In genomic region chr19:38497907-38498306, GRCh38 we compare ENCODE assay signal across 17 cellular contexts.
A peak's percentile ranks its signal among the peaks of the same experiment; 100 is the strongest.
DNase-seq lines count a peak whose midpoint lies in the region; ATAC-seq, FAIRE-seq and TF ChIP-seq lines count a peak whose summit lies in the region.
"Had no signal": no experiment of that assay in that cellular context is flagged by ENCODE, and none has a peak within 500 bp of the region (broad histone marks: within the 10 kb centered on the region; RNA-seq: fewer than 3 reads in every experiment).

No MANE protein-coding gene starts in this region.

- ATAC-seq in A549 (no peak), HCT116 (no peak)
- ATAC-seq in stimulated activated naive CD8-positive, alpha-beta T cell treated with anti-CD3 and anti-CD28 coated beads, Interleukin-15, Interleukin-2, amounts not matched to agents 100 U/mL and 50 U/mL, for 24 hours = no peak
- ATAC-seq: HepG2 had no signal

- H3K9me3 ChIP-seq in A549 (no peaks in the 10 kb centered on the region), HCT116 (ENCODE audit: control insufficient read depth in 1 of 2, insufficient read depth in 1 of 2, low read depth in 1 of 2, low read length in 2 of 2) (no peaks in the 10 kb centered on the region), astrocyte (ENCODE audit: insufficient read depth, low read depth, low read length) (no peaks in the 10 kb centered on the region), osteoblast (ENCODE audit: low read depth, low read length) (no peaks in the 10 kb centered on the region)
- H3K9me3 ChIP-seq: BLaER1, Caco-2 had no signal

- H3K4me3 ChIP-seq in A549 (no peak overlapping the region), HCT116 (replicated peaks in 1 of 2; ENCODE audit: low read depth in 1 of 2, low read length in 2 of 2) (peak overlapping the region; percentile 54 to 68), astrocyte (ENCODE audit: insufficient read depth, low read depth, low read length) (no peak overlapping the region), osteoblast (ENCODE audit: insufficient read depth, low read length) (no peak overlapping the region)
- H3K4me3 ChIP-seq: BLaER1 had no signal

- no peak overlapping the region for H3K27ac ChIP-seq in A549
- H3K27ac ChIP-seq in HCT116 (ENCODE audit: low read depth, low read length) = no peak overlapping the region
- no peak overlapping the region for H3K27ac ChIP-seq in astrocyte (ENCODE audit: low read depth, low read length)
- no peak overlapping the region for H3K27ac ChIP-seq in osteoblast (ENCODE audit: low read depth, low read length)
- H3K27ac ChIP-seq: BLaER1 had no signal

- H3K4me1 Mint-ChIP-seq in astrocyte (ENCODE audit: low read depth, unreplicated experiment) = no peaks in the 10 kb centered on the region

- H3K9me3 Mint-ChIP-seq in astrocyte (ENCODE audit: unreplicated experiment) = no peaks in the 10 kb centered on the region
- H3K9me3 Mint-ChIP-seq: CD8-positive, alpha-beta memory T cell; HFFc6 had no signal

- 63% methylated on average over 4 of the region's 4 CpGs for WGBS in A549 (ENCODE audit: missing lambda C conversion rate)

- H3K27me3 Mint-ChIP-seq in astrocyte (ENCODE audit: low read depth, unreplicated experiment) = peaks cover 21% of the 10 kb centered on the region

- POLR2A ChIA-PET in A549 (lab: Yijun Ruan, JAX) = no interaction called here
- POLR2A ChIA-PET in HCT116 (lab: Charles Lee) = interaction anchor here (1.4 kb wide), 1 partner anchor 9 kb away, joined by 3 read pairs; no protein-coding TSS in a partner anchor

- peak; percentile 83 for FAIRE-seq in A549 (lab: Jason Lieb, UNC)
- no peak for FAIRE-seq in astrocyte (lab: Jason Lieb, UNC)
- FAIRE-seq: HepG2, HTR-8/SVneo had no signal

- H3K79me2 ChIP-seq in HCT116 (ENCODE audit: insufficient read depth, low read length) (no peaks in the 10 kb centered on the region), astrocyte (ENCODE audit: insufficient read depth, low read length) (no peaks in the 10 kb centered on the region), osteoblast (ENCODE audit: insufficient read depth, low read length) (no peaks in the 10 kb centered on the region)

- H3K27ac Mint-ChIP-seq in astrocyte (ENCODE audit: unreplicated experiment) = peak overlapping the region; percentile 34
- H3K27ac Mint-ChIP-seq: HFFc6 had no signal

- no peaks in the 10 kb centered on the region for H3K9me2 ChIP-seq in HCT116 (ENCODE audit: insufficient read depth)

- no peaks in the 10 kb centered on the region for H3K4me1 ChIP-seq in A549
- peaks cover 0 to 12% of the 10 kb centered on the region in 2 experiments; a peak in 1 of 4 replicates for H3K4me1 ChIP-seq in HCT116 (ENCODE audit: control insufficient read depth in 1 of 2, insufficient read depth in 2 of 2, low read length in 2 of 2)
- no peaks in the 10 kb centered on the region for H3K4me1 ChIP-seq in astrocyte (ENCODE audit: insufficient read depth, low read length)
- no peaks in the 10 kb centered on the region for H3K4me1 ChIP-seq in osteoblast (ENCODE audit: insufficient read depth, low read length)
- H3K4me1 ChIP-seq: Caco-2 had no signal

- H3K36me3 ChIP-seq in HCT116 (ENCODE audit: control insufficient read depth in 1 of 2, insufficient read depth in 2 of 2, low read length in 2 of 2) (no peaks in the 10 kb centered on the region), astrocyte (ENCODE audit: insufficient read depth, low read length) (no peaks in the 10 kb centered on the region), osteoblast (ENCODE audit: insufficient read depth, low read length) (no peaks in the 10 kb centered on the region)
- H3K36me3 ChIP-seq: BLaER1 had no signal

- no peak overlapping the region for H3K9ac ChIP-seq in HCT116 (ENCODE audit: low read length)
- H3K9ac ChIP-seq in astrocyte (ENCODE audit: low read length) = no peak overlapping the region
- H3K9ac ChIP-seq: BLaER1 had no signal

- DNase-seq in A549 (ENCODE audit: low read depth in 1 of 2, low spot score in 1 of 2) (no peak), HCT116 (ENCODE audit: low read depth, low spot score) (no peak), astrocyte (ENCODE audit: low read depth) (no peak), osteoblast (ENCODE audit: insufficient read length, low spot score, missing footprints) (peak; percentile 46), A172 (ENCODE audit: low spot score) (no peak), germinal center (ENCODE audit: low spot score) (no peak)
- no peak for DNase-seq in stimulated activated naive CD8-positive, alpha-beta T cell treated with anti-CD3 and anti-CD28 coated beads, Interleukin-15, Interleukin-2, amounts not matched to agents 100 U/mL and 50 U/mL, for 24 hours
- DNase-seq: AML-193; Caco-2; CD8-positive, alpha-beta memory T cell; DND-41; GDM1; H7; HFFc6 had no signal

- no peaks in the 10 kb centered on the region for H3K36me3 Mint-ChIP-seq in astrocyte (ENCODE audit: low read depth, unreplicated experiment)

- no TSS peak for BruUV-seq in HCT116 (replicated peaks; lab: Mats Ljungman, UMichigan)

- no peaks in the 10 kb centered on the region for H4K20me1 ChIP-seq in HCT116 (ENCODE audit: insufficient read depth)
- H4K20me1 ChIP-seq in astrocyte (ENCODE audit: insufficient read depth, low read length) = no peaks in the 10 kb centered on the region
- H4K20me1 ChIP-seq in osteoblast (ENCODE audit: insufficient read depth, low read length) = no peaks in the 10 kb centered on the region
- H4K20me1 ChIP-seq: BLaER1 had no signal

- TF ChIP-seq CTCF in A549 (IDR thresholded peaks at IDR 0.05) = no peak
- TF ChIP-seq CTCF in HCT116 (IDR thresholded peaks at IDR 0.05 in 2 of 3, conservative IDR thresholded peaks at IDR 0.05 in 1 of 3; ENCODE audit: borderline replicate concordance in 1 of 3, insufficient read depth in 1 of 3, low read depth in 2 of 3, low read length in 2 of 3) = no peak
- TF ChIP-seq CTCF in astrocyte (IDR thresholded peaks at IDR 0.05; ENCODE audit: insufficient read depth, low read depth, low read length) = no peak
- TF ChIP-seq CTCF in osteoblast (IDR thresholded peaks at IDR 0.05; ENCODE audit: extremely low read depth, low read depth, low read length) = no peak

- H3K4me3 Mint-ChIP-seq in astrocyte (ENCODE audit: unreplicated experiment) = no peak overlapping the region
- H3K4me3 Mint-ChIP-seq: CD8-positive, alpha-beta memory T cell; HFFc6 had no signal

- no peaks in the 10 kb centered on the region for H3K27me3 ChIP-seq in HCT116 (ENCODE audit: insufficient read depth, low read length)
- H3K27me3 ChIP-seq in astrocyte (ENCODE audit: insufficient read depth, low read length) = no peaks in the 10 kb centered on the region
- H3K27me3 ChIP-seq in osteoblast (ENCODE audit: insufficient read depth, low read length) = no peaks in the 10 kb centered on the region

- no peak overlapping the region for H2AFZ ChIP-seq in HCT116 (ENCODE audit: low read depth, low read length, poor library complexity, severe bottlenecking)
- no peak overlapping the region for H2AFZ ChIP-seq in astrocyte (ENCODE audit: low read depth, low read length)
- no peak overlapping the region for H2AFZ ChIP-seq in osteoblast (ENCODE audit: low read length)

- intact Hi-C loops in HCT116 (cut with micrococcal nuclease) = no loop called here

- TF ChIP-seq EP300 in A549 (IDR thresholded peaks at IDR 0.05) = no peak

- CTCF ChIA-PET in A549 (lab: Yijun Ruan, JAX) (interaction anchor here (0.6 to 6.6 kb wide), 5 partner anchors 8 to 95 kb away, joined by 3 to 57 read pairs (median 4); partner anchors contain the start of gene FAM98C), HCT116 (lab: Charles Lee) (no interaction called here)

- no peak for TF ChIP-seq POLR2A in A549 (IDR thresholded peaks at IDR 0.05; ENCODE audit: low read length)
- TF ChIP-seq POLR2A in HCT116 (IDR thresholded peaks at IDR 0.05; ENCODE audit: borderline replicate concordance, extremely low read depth, insufficient read depth, insufficient read length) = no peak

- RAD21 ChIA-PET in HCT116 (lab: Charles Lee; ENCODE audit: low non-redundant PET in 1 of 2, low total read pairs in 2 of 2, uncharacterized antibody in 2 of 2, unreplicated experiment in 2 of 2) = interaction anchor here in 1 of 2 experiments (1.6 kb wide), 1 partner anchor 95 kb away, joined by 5 read pairs; the partner anchor contains the start of gene FAM98C

- H3K4me2 ChIP-seq in A549 (no peak overlapping the region), HCT116 (ENCODE audit: low read length) (peak overlapping the region; percentile 86), astrocyte (ENCODE audit: low read length) (no peak overlapping the region), osteoblast (ENCODE audit: insufficient read depth, low read length) (no peak overlapping the region)
- H3K4me2 ChIP-seq: BLaER1 had no signal

- TF ChIP-seq RAD21 in A549 (conservative IDR thresholded peaks at IDR 0.05 in 1 of 2, IDR thresholded peaks at IDR 0.05 in 1 of 2) (no peak), HCT116 (IDR thresholded peaks at IDR 0.05; ENCODE audit: low read depth) (no peak)

TF ChIP-seq in A549, 52 proteins besides CTCF, POLR2A, EP300 and RAD21 (continues in another document):
- TF ChIP-seq MAX (IDR thresholded peaks at IDR 0.05) (no peak), BHLHE40 (IDR thresholded peaks at IDR 0.05; ENCODE audit: low read depth, low read length) (no peak), FOXS1 (CRISPR knock-in tag; IDR thresholded peaks at IDR 0.05) (no peak), EHF (CRISPR knock-in tag; IDR thresholded peaks at IDR 0.05) (no peak), HEYL (CRISPR knock-in tag; IDR thresholded peaks at IDR 0.05) (no peak)

TF ChIP-seq in HCT116, 20 proteins besides CTCF, POLR2A, EP300 and RAD21:
- TF ChIP-seq, protein P1, sequence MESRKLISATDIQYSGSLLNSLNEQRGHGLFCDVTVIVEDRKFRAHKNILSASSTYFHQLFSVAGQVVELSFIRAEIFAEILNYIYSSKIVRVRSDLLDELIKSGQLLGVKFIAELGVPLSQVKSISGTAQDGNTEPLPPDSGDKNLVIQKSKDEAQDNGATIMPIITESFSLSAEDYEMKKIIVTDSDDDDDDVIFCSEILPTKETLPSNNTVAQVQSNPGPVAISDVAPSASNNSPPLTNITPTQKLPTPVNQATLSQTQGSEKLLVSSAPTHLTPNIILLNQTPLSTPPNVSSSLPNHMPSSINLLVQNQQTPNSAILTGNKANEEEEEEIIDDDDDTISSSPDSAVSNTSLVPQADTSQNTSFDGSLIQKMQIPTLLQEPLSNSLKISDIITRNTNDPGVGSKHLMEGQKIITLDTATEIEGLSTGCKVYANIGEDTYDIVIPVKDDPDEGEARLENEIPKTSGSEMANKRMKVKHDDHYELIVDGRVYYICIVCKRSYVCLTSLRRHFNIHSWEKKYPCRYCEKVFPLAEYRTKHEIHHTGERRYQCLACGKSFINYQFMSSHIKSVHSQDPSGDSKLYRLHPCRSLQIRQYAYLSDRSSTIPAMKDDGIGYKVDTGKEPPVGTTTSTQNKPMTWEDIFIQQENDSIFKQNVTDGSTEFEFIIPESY (IDR thresholded peaks at IDR 0.05; ENCODE audit: extremely low read depth, insufficient replicate concordance, low read length) = no peak
- TF ChIP-seq, protein P2, sequence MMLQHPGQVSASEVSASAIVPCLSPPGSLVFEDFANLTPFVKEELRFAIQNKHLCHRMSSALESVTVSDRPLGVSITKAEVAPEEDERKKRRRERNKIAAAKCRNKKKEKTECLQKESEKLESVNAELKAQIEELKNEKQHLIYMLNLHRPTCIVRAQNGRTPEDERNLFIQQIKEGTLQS (IDR thresholded peaks at IDR 0.05) = no peak
- TF ChIP-seq MAX (IDR thresholded peaks at IDR 0.05) = no peak
TF ChIP-seq in HCT116: peak in this region for 0.

Comparison
In these comparisons a context has a peak if more than half of its experiments do, and no peak if none do; other contexts are left out.
1. H3K4me3 ChIP-seq: peak in HCT116 (2 of 2); none in A549 (single experiment), astrocyte (single experiment) and osteoblast (single experiment).